ENCODE assay signal across 12 cellular contexts in genomic region chr16:67781548-67781921, GRCh38.
A peak's percentile ranks its signal among the peaks of the same experiment; 100 is the strongest.
DNase-seq lines count a peak whose midpoint lies in the region; ATAC-seq and TF ChIP-seq lines count a peak whose summit lies in the region.
"Had no signal": no experiment of that assay in that cellular context is flagged by ENCODE, and none has a peak within 500 bp of the region (broad histone marks: within the 10 kb centered on the region; RNA-seq: fewer than 3 reads in every experiment).

No MANE protein-coding gene starts in this region.

- H3K36me3 Mint-ChIP-seq in stimulated activated naive CD8-positive, alpha-beta T cell treated with anti-CD3 and anti-CD28 coated beads, Interleukin-15, Interleukin-2, amounts not matched to agents 100 ng/mL and 50 ng/mL, for 24 hours (ENCODE audit: low read depth) = peaks cover 12% of the 10 kb centered on the region
- H3K36me3 Mint-ChIP-seq in activated naive CD8-positive, alpha-beta T cell treated with anti-CD3 and anti-CD28 coated beads, Interleukin-2, amount 50 U/mL, for 24 hours (ENCODE audit: low read depth) = peaks cover 13% of the 10 kb centered on the region

- H3K9ac ChIP-seq in Loucy (ENCODE audit: low read depth, low read length, poor library complexity, severe bottlenecking) = peak overlapping the region; percentile 69

- peaks cover 10% of the 10 kb centered on the region; the same call in 1 of the 2 replicates for H3K36me3 ChIP-seq in Loucy (ENCODE audit: insufficient read depth, low read length)

- H3K4me3 Mint-ChIP-seq in stimulated activated naive CD8-positive, alpha-beta T cell treated with anti-CD3 and anti-CD28 coated beads, Interleukin-15, Interleukin-2, amounts not matched to agents 100 ng/mL and 50 ng/mL, for 24 hours = no peak overlapping the region
- no peak overlapping the region for H3K4me3 Mint-ChIP-seq in activated naive CD8-positive, alpha-beta T cell treated with anti-CD3 and anti-CD28 coated beads, Interleukin-2, amount 50 U/mL, for 24 hours
- H3K4me3 Mint-ChIP-seq: neural crest cell had no signal

- no peaks in the 10 kb centered on the region for H3K27me3 Mint-ChIP-seq in stimulated activated naive CD8-positive, alpha-beta T cell treated with anti-CD3 and anti-CD28 coated beads, Interleukin-15, Interleukin-2, amounts not matched to agents 100 ng/mL and 50 ng/mL, for 24 hours
- no peaks in the 10 kb centered on the region for H3K27me3 Mint-ChIP-seq in activated naive CD8-positive, alpha-beta T cell treated with anti-CD3 and anti-CD28 coated beads, Interleukin-2, amount 50 U/mL, for 24 hours

- ATAC-seq in stimulated activated naive CD8-positive, alpha-beta T cell treated with anti-CD3 and anti-CD28 coated beads, Interleukin-15, Interleukin-2, amounts not matched to agents 100 U/mL and 50 U/mL, for 24 hours = no peak
- ATAC-seq in activated naive CD8-positive, alpha-beta T cell treated with anti-CD3 and anti-CD28 coated beads, Interleukin-2, amount 50 U/mL, for 24 hours = no peak
- no peak for ATAC-seq in HG02970 (IDR thresholded peaks at IDR 0.05; ENCODE audit: low FRiP score, unreplicated experiment)

- no peaks in the 10 kb centered on the region for H3K9me2 ChIP-seq in Loucy (replicated peaks; ENCODE audit: low read depth, low read length)

- DNase-seq in stimulated activated naive CD8-positive, alpha-beta T cell treated with anti-CD3 and anti-CD28 coated beads, Interleukin-15, Interleukin-2, amounts not matched to agents 100 U/mL and 50 U/mL, for 24 hours = no peak
- no peak for DNase-seq in activated naive CD8-positive, alpha-beta T cell treated with anti-CD3 and anti-CD28 coated beads, Interleukin-2, amount 50 U/mL, for 24 hours
- no peak for DNase-seq in stimulated activated naive CD4-positive, alpha-beta T cell treated with Interleukin-2 at 50 U/mL for 16 hours (lab: John Stamatoyannopoulos, UW)
- no peak for DNase-seq in stimulated activated CD4-positive, alpha-beta T cell treated with anti-CD3 and anti-CD28 coated beads, Interleukin-12 subunit alpha, Interleukin-12 subunit beta, amount 100 ng/mL, for 4 hours
- DNase-seq in NCI-H526 (lab: John Stamatoyannopoulos, UW) = no peak
- DNase-seq: H7, NCI-H187 treated with DMSO at 0.1 percent for 48 hours, PC-9 had no signal

- no peaks in the 10 kb centered on the region for H3K9me3 Mint-ChIP-seq in stimulated activated naive CD8-positive, alpha-beta T cell treated with anti-CD3 and anti-CD28 coated beads, Interleukin-15, Interleukin-2, amounts not matched to agents 100 ng/mL and 50 ng/mL, for 24 hours
- H3K9me3 Mint-ChIP-seq in activated naive CD8-positive, alpha-beta T cell treated with anti-CD3 and anti-CD28 coated beads, Interleukin-2, amount 50 U/mL, for 24 hours = no peaks in the 10 kb centered on the region
- H3K9me3 Mint-ChIP-seq: neural crest cell had no signal

- peak overlapping the region; percentile 49 for H3K4me3 ChIP-seq in Loucy (ENCODE audit: low read length, poor library complexity, severe bottlenecking)
- H3K4me3 ChIP-seq: PC-9 had no signal

- H3K4me1 ChIP-seq in Loucy (ENCODE audit: insufficient read depth, low read length, poor library complexity, severe bottlenecking) = peaks cover 42% of the 10 kb centered on the region

- peak overlapping the region; percentile 17 for H3K27ac Mint-ChIP-seq in stimulated activated naive CD8-positive, alpha-beta T cell treated with anti-CD3 and anti-CD28 coated beads, Interleukin-15, Interleukin-2, amounts not matched to agents 100 ng/mL and 50 ng/mL, for 24 hours
- H3K27ac Mint-ChIP-seq in activated naive CD8-positive, alpha-beta T cell treated with anti-CD3 and anti-CD28 coated beads, Interleukin-2, amount 50 U/mL, for 24 hours = peak overlapping the region; percentile 36

- H3F3A ChIP-seq in Loucy (ENCODE audit: low read depth) = peaks cover 3% of the 10 kb centered on the region; the same call in 1 of the 2 replicates

- TF ChIP-seq CTCF in Loucy (conservative IDR thresholded peaks at IDR 0.05; ENCODE audit: low read length) = no peak

- no peaks in the 10 kb centered on the region for H3K27me3 ChIP-seq in Loucy (ENCODE audit: insufficient read depth, low read length, poor library complexity, severe bottlenecking)

- H2AFZ ChIP-seq in Loucy (ENCODE audit: low read length) = no peak overlapping the region
- H2AFZ ChIP-seq: PC-9 had no signal

- H4K20me1 ChIP-seq in Loucy (ENCODE audit: insufficient read depth, low read length, poor library complexity, severe bottlenecking) = peaks cover 4% of the 10 kb centered on the region

- peaks cover 60% of the 10 kb centered on the region for H3K79me2 ChIP-seq in Loucy (ENCODE audit: insufficient read depth, low read length)

- no peaks in the 10 kb centered on the region for H3K9me3 ChIP-seq in Loucy (ENCODE audit: insufficient read depth, low read depth, low read length)

- H3K4me1 Mint-ChIP-seq in stimulated activated naive CD8-positive, alpha-beta T cell treated with anti-CD3 and anti-CD28 coated beads, Interleukin-15, Interleukin-2, amounts not matched to agents 100 ng/mL and 50 ng/mL, for 24 hours (ENCODE audit: low read depth) = peaks cover 37% of the 10 kb centered on the region
- H3K4me1 Mint-ChIP-seq in activated naive CD8-positive, alpha-beta T cell treated with anti-CD3 and anti-CD28 coated beads, Interleukin-2, amount 50 U/mL, for 24 hours = peaks cover 30% of the 10 kb centered on the region
- H3K4me1 Mint-ChIP-seq: neural crest cell had no signal

- H3K4me2 ChIP-seq in Loucy (ENCODE audit: low read depth, low read length, poor library complexity, severe bottlenecking) = peak overlapping the region; percentile 69
- H3K4me2 ChIP-seq: PC-9 had no signal
